Comparison of ENCODE assay signal across 1 cellular context in the genomic region with DNA sequence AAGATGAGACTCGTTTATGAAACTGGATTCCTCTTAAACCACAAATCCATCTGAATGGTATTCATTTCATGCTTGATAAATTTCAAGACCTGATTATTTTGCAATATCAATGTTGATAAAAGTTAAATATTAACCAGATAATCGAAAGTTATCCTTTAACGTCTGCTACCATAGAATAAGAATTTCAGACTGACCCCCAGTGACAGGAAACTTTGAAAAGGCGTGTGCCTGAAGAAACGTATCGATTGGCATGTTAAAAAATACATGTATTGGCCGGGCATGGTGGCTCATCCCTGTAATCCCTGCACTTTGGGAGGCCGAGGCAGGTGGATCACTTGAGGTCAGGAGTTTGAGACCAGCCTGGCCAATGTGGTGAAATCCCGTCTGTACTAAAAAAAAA.
TF ChIP-seq lines count a peak whose summit lies in the region.

No MANE protein-coding gene starts in this region.

TF ChIP-seq in HepG2, 621 proteins besides CTCF, POLR2A, EP300 and RAD21 (continued from another document):
- TF ChIP-seq, protein P1, sequence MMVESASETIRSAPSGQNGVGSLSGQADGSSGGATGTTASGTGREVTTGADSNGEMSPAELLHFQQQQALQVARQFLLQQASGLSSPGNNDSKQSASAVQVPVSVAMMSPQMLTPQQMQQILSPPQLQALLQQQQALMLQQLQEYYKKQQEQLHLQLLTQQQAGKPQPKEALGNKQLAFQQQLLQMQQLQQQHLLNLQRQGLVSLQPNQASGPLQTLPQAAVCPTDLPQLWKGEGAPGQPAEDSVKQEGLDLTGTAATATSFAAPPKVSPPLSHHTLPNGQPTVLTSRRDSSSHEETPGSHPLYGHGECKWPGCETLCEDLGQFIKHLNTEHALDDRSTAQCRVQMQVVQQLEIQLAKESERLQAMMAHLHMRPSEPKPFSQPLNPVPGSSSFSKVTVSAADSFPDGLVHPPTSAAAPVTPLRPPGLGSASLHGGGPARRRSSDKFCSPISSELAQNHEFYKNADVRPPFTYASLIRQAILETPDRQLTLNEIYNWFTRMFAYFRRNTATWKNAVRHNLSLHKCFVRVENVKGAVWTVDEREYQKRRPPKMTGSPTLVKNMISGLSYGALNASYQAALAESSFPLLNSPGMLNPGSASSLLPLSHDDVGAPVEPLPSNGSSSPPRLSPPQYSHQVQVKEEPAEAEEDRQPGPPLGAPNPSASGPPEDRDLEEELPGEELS (CRISPR knock-in tag; IDR thresholded peaks at IDR 0.05), result peak; percentile 34; the same call in 1 of the 2 replicates
- TF ChIP-seq YEATS2 (CRISPR knock-in tag; IDR thresholded peaks at IDR 0.05; ENCODE audit: borderline replicate concordance), result no peak
- TF ChIP-seq, protein P2, sequence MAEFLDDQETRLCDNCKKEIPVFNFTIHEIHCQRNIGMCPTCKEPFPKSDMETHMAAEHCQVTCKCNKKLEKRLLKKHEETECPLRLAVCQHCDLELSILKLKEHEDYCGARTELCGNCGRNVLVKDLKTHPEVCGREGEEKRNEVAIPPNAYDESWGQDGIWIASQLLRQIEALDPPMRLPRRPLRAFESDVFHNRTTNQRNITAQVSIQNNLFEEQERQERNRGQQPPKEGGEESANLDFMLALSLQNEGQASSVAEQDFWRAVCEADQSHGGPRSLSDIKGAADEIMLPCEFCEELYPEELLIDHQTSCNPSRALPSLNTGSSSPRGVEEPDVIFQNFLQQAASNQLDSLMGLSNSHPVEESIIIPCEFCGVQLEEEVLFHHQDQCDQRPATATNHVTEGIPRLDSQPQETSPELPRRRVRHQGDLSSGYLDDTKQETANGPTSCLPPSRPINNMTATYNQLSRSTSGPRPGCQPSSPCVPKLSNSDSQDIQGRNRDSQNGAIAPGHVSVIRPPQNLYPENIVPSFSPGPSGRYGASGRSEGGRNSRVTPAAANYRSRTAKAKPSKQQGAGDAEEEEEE (CRISPR knock-in tag; IDR thresholded peaks at IDR 0.05; ENCODE audit: borderline replicate concordance), result no peak
- no peak for TF ChIP-seq ZBTB7B (CRISPR knock-in tag; IDR thresholded peaks at IDR 0.05)
- TF ChIP-seq FOXK1 (CRISPR knock-in tag; IDR thresholded peaks at IDR 0.05; ENCODE audit: borderline replicate concordance, low read depth), result 0 out of 2 replicates have a peak, but pooled peaks have one; percentile 25
- TF ChIP-seq ELF3 (CRISPR knock-in tag; IDR thresholded peaks at IDR 0.05), result peak; percentile 43; the same call in 1 of the 2 replicates
- TF ChIP-seq, protein P3, sequence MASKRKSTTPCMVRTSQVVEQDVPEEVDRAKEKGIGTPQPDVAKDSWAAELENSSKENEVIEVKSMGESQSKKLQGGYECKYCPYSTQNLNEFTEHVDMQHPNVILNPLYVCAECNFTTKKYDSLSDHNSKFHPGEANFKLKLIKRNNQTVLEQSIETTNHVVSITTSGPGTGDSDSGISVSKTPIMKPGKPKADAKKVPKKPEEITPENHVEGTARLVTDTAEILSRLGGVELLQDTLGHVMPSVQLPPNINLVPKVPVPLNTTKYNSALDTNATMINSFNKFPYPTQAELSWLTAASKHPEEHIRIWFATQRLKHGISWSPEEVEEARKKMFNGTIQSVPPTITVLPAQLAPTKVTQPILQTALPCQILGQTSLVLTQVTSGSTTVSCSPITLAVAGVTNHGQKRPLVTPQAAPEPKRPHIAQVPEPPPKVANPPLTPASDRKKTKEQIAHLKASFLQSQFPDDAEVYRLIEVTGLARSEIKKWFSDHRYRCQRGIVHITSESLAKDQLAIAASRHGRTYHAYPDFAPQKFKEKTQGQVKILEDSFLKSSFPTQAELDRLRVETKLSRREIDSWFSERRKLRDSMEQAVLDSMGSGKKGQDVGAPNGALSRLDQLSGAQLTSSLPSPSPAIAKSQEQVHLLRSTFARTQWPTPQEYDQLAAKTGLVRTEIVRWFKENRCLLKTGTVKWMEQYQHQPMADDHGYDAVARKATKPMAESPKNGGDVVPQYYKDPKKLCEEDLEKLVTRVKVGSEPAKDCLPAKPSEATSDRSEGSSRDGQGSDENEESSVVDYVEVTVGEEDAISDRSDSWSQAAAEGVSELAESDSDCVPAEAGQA (IDR thresholded peaks at IDR 0.05; ENCODE audit: low read depth), result no peak
- TF ChIP-seq, protein P3 (CRISPR knock-in tag; IDR thresholded peaks at IDR 0.05; ENCODE audit: borderline replicate concordance), result no peak
- TF ChIP-seq MED1 (CRISPR knock-in tag; IDR thresholded peaks at IDR 0.05), result peak; percentile 78
- no peak; the same call in 1 of the 2 replicates for TF ChIP-seq THAP11 (CRISPR knock-in tag; IDR thresholded peaks at IDR 0.05)
- TF ChIP-seq ONECUT2 (CRISPR knock-in tag; IDR thresholded peaks at IDR 0.05), result peak; percentile 94
- no peak for TF ChIP-seq ZBTB1 (CRISPR knock-in tag; IDR thresholded peaks at IDR 0.05; ENCODE audit: borderline replicate concordance)
- TF ChIP-seq, protein P4, sequence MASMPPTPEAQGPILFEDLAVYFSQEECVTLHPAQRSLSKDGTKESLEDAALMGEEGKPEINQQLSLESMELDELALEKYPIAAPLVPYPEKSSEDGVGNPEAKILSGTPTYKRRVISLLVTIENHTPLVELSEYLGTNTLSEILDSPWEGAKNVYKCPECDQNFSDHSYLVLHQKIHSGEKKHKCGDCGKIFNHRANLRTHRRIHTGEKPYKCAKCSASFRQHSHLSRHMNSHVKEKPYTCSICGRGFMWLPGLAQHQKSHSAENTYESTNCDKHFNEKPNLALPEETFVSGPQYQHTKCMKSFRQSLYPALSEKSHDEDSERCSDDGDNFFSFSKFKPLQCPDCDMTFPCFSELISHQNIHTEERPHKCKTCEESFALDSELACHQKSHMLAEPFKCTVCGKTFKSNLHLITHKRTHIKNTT (CRISPR knock-in tag; IDR thresholded peaks at IDR 0.05), result no peak
- TF ChIP-seq, protein P5, sequence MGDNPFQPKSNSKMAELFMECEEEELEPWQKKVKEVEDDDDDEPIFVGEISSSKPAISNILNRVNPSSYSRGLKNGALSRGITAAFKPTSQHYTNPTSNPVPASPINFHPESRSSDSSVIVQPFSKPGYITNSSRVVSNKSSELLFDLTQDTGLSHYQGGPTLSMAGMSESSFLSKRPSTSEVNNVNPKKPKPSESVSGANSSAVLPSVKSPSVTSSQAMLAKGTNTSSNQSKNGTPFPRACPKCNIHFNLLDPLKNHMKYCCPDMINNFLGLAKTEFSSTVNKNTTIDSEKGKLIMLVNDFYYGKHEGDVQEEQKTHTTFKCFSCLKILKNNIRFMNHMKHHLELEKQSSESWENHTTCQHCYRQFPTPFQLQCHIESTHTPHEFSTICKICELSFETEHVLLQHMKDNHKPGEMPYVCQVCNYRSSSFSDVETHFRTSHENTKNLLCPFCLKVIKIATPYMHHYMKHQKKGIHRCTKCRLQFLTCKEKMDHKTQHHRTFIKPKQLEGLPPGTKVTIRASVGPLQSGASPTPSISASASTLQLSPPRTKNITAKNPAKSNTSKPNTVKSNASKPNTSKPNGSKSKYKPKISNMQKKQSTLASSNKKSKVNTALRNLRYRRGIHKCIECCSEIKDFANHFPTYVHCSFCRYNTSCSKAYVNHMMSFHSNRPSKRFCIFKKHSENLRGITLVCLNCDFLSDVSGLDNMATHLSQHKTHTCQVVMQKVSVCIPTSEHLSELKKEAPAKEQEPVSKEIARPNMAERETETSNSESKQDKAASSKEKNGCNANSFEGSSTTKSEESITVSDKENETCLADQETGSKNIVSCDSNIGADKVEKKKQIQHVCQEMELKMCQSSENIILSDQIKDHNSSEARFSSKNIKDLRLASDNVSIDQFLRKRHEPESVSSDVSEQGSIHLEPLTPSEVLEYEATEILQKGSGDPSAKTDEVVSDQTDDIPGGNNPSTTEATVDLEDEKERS (CRISPR knock-in tag; IDR thresholded peaks at IDR 0.05), result 0 out of 2 replicates have a peak, but pooled peaks have one; percentile 60
- peak; percentile 61 for TF ChIP-seq HNF4A (CRISPR knock-in tag; IDR thresholded peaks at IDR 0.05)
- TF ChIP-seq ZNF775 (CRISPR knock-in tag; IDR thresholded peaks at IDR 0.05; ENCODE audit: borderline replicate concordance), result no peak
- TF ChIP-seq, protein P6, sequence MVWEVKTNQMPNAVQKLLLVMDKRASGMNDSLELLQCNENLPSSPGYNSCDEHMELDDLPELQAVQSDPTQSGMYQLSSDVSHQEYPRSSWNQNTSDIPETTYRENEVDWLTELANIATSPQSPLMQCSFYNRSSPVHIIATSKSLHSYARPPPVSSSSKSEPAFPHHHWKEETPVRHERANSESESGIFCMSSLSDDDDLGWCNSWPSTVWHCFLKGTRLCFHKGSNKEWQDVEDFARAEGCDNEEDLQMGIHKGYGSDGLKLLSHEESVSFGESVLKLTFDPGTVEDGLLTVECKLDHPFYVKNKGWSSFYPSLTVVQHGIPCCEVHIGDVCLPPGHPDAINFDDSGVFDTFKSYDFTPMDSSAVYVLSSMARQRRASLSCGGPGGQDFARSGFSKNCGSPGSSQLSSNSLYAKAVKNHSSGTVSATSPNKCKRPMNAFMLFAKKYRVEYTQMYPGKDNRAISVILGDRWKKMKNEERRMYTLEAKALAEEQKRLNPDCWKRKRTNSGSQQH (CRISPR knock-in tag; IDR thresholded peaks at IDR 0.05; ENCODE audit: low read depth), result no peak
- TF ChIP-seq MXD4 (CRISPR knock-in tag; IDR thresholded peaks at IDR 0.05), result no peak
- TF ChIP-seq ZNF382 (CRISPR knock-in tag; IDR thresholded peaks at IDR 0.05; ENCODE audit: borderline replicate concordance), result no peak
- peak; percentile 74 for TF ChIP-seq FOXA3 (CRISPR knock-in tag; IDR thresholded peaks at IDR 0.05)
- no peak for TF ChIP-seq GFI1 (CRISPR knock-in tag; IDR thresholded peaks at IDR 0.05; ENCODE audit: borderline replicate concordance)
- TF ChIP-seq ZNF652 (CRISPR knock-in tag; IDR thresholded peaks at IDR 0.05; ENCODE audit: borderline replicate concordance, low read depth), result no peak
- no peak for TF ChIP-seq HNRNPH1 (optimal IDR thresholded peaks at IDR 0.05; ENCODE audit: low read depth, low read length)
- TF ChIP-seq ZNF891 (CRISPR knock-in tag; IDR thresholded peaks at IDR 0.05), result no peak
- TF ChIP-seq CREB1 (IDR thresholded peaks at IDR 0.05), result no peak
- peak; percentile 39; the same call in 1 of the 2 replicates for TF ChIP-seq CREB1 (CRISPR knock-in tag; IDR thresholded peaks at IDR 0.05)
- TF ChIP-seq PHF21A (CRISPR knock-in tag; IDR thresholded peaks at IDR 0.05), result peak; percentile 89
- peak; percentile 67; the same call in 1 of the 2 replicates for TF ChIP-seq RCOR2 (CRISPR knock-in tag; IDR thresholded peaks at IDR 0.05)
- peak; percentile 67; the same call in 1 of the 2 replicates for TF ChIP-seq NCOR1 (IDR thresholded peaks at IDR 0.05; ENCODE audit: borderline replicate concordance, low read length)
- no peak for TF ChIP-seq YY1 (IDR thresholded peaks at IDR 0.05; ENCODE audit: insufficient read depth, insufficient replicate concordance, low read depth, low read length)
- TF ChIP-seq NR2F2 (IDR thresholded peaks at IDR 0.05; ENCODE audit: borderline replicate concordance, low read depth), result peak; percentile 51; the same call in 1 of the 2 replicates
